In genomic region chr7:48140001-48140681, GRCh38 we compare ENCODE assay signal across 1 cellular context.
TF ChIP-seq lines count a peak whose summit lies in the region.

No MANE protein-coding gene starts in this region.

TF ChIP-seq in HepG2, 621 proteins besides CTCF, POLR2A, EP300 and RAD21 (continued from another document and continues in another):
- TF ChIP-seq, protein P1, sequence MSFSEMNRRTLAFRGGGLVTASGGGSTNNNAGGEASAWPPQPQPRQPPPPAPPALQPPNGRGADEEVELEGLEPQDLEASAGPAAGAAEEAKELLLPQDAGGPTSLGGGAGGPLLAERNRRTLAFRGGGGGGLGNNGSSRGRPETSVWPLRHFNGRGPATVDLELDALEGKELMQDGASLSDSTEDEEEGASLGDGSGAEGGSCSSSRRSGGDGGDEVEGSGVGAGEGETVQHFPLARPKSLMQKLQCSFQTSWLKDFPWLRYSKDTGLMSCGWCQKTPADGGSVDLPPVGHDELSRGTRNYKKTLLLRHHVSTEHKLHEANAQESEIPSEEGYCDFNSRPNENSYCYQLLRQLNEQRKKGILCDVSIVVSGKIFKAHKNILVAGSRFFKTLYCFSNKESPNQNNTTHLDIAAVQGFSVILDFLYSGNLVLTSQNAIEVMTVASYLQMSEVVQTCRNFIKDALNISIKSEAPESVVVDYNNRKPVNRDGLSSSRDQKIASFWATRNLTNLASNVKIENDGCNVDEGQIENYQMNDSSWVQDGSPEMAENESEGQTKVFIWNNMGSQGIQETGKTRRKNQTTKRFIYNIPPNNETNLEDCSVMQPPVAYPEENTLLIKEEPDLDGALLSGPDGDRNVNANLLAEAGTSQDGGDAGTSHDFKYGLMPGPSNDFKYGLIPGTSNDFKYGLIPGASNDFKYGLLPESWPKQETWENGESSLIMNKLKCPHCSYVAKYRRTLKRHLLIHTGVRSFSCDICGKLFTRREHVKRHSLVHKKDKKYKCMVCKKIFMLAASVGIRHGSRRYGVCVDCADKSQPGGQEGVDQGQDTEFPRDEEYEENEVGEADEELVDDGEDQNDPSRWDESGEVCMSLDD (CRISPR knock-in tag; IDR thresholded peaks at IDR 0.05; ENCODE audit: borderline replicate concordance), result no peak
- TF ChIP-seq BRF2 (CRISPR knock-in tag; IDR thresholded peaks at IDR 0.05) (peak; percentile 59; the same call in 1 of the 2 replicates), SRSF9 (IDR thresholded peaks at IDR 0.05; ENCODE audit: borderline replicate concordance, insufficient read depth, low read depth, low read length, poor library complexity, severe bottlenecking) (no peak), STAG1 (CRISPR knock-in tag; IDR thresholded peaks at IDR 0.05) (0 out of 2 replicates have a peak, but pooled peaks have one; percentile 22), TEAD3 (CRISPR knock-in tag; optimal IDR thresholded peaks at IDR 0.05; ENCODE audit: borderline replicate concordance) (peak; percentile 99), MTF2 (CRISPR knock-in tag; IDR thresholded peaks at IDR 0.05; ENCODE audit: borderline replicate concordance) (no peak), ZNF609 (CRISPR knock-in tag; IDR thresholded peaks at IDR 0.05; ENCODE audit: borderline replicate concordance) (peak; percentile 92), RXRA (CRISPR knock-in tag; IDR thresholded peaks at IDR 0.05) (no peak; the same call in none of the 2 replicates), BRCA1 (CRISPR knock-in tag; IDR thresholded peaks at IDR 0.05) (no peak), SMARCC2 (IDR thresholded peaks at IDR 0.05) (peak; percentile 77; the same call in 1 of the 2 replicates), ATF7 (IDR thresholded peaks at IDR 0.05) (peak; percentile 39; the same call in 1 of the 2 replicates), ATF7 (CRISPR knock-in tag; IDR thresholded peaks at IDR 0.05) (peak; percentile 26; the same call in 1 of the 2 replicates), BCLAF1 (IDR thresholded peaks at IDR 0.05) (no peak), SOX6 (IDR thresholded peaks at IDR 0.05) (no peak), SOX6 (CRISPR knock-in tag; IDR thresholded peaks at IDR 0.05) (peak; percentile 99), ZNF251 (CRISPR knock-in tag; IDR thresholded peaks at IDR 0.05) (no peak), ZNF383 (CRISPR knock-in tag; IDR thresholded peaks at IDR 0.05; ENCODE audit: borderline replicate concordance) (no peak), ZMYM3 (CRISPR knock-in tag; IDR thresholded peaks at IDR 0.05) (peak; percentile 81; the same call in 1 of the 2 replicates), SATB2 (CRISPR knock-in tag; IDR thresholded peaks at IDR 0.05) (0 out of 2 replicates have a peak, but pooled peaks have one; percentile 69), ZFYVE20 (CRISPR knock-in tag; IDR thresholded peaks at IDR 0.05; ENCODE audit: borderline replicate concordance, low read depth) (no peak), MXI1 (IDR thresholded peaks at IDR 0.05; ENCODE audit: borderline replicate concordance, low read depth, low read length) (0 out of 3 replicates have a peak, but pooled peaks have one; percentile 42), EED (CRISPR knock-in tag; IDR thresholded peaks at IDR 0.05) (no peak), KLF9 (CRISPR knock-in tag; IDR thresholded peaks at IDR 0.05; ENCODE audit: low read depth) (no peak), ZKSCAN8 (CRISPR knock-in tag; IDR thresholded peaks at IDR 0.05; ENCODE audit: borderline replicate concordance) (peak; percentile 89; the same call in 1 of the 2 replicates), ASH2L (IDR thresholded peaks at IDR 0.05; ENCODE audit: insufficient read length, low read depth, low read length) (peak; percentile 79), IRF2 (CRISPR knock-in tag; IDR thresholded peaks at IDR 0.05) (peak; percentile 87; the same call in 1 of the 2 replicates), ZNF205 (CRISPR knock-in tag; IDR thresholded peaks at IDR 0.05) (peak; percentile 94), BATF2 (CRISPR knock-in tag; IDR thresholded peaks at IDR 0.05) (0 out of 2 replicates have a peak, but pooled peaks have one; percentile 25), CHD4 (IDR thresholded peaks at IDR 0.05; ENCODE audit: borderline replicate concordance, low read length) (no peak), ZNF17 (CRISPR knock-in tag; IDR thresholded peaks at IDR 0.05) (no peak), PCBP1 (IDR thresholded peaks at IDR 0.05; ENCODE audit: borderline replicate concordance, low read depth, low read length) (no peak), ZBTB49 (CRISPR knock-in tag; IDR thresholded peaks at IDR 0.05; ENCODE audit: borderline replicate concordance) (no peak), MED13 (CRISPR knock-in tag; IDR thresholded peaks at IDR 0.05) (peak; percentile 44; the same call in 1 of the 2 replicates), ZNF224 (CRISPR knock-in tag; IDR thresholded peaks at IDR 0.05) (no peak), CHCHD3 (CRISPR knock-in tag; IDR thresholded peaks at IDR 0.05) (no peak), NR0B2 (CRISPR knock-in tag; IDR thresholded peaks at IDR 0.05) (no peak), EHMT2 (IDR thresholded peaks at IDR 0.05; ENCODE audit: borderline replicate concordance, low read depth, low read length) (peak; percentile 47; the same call in 1 of the 2 replicates), ZNF232 (CRISPR knock-in tag; IDR thresholded peaks at IDR 0.05; ENCODE audit: borderline replicate concordance) (no peak), NCOA1 (CRISPR knock-in tag; IDR thresholded peaks at IDR 0.05) (no peak), ZNF550 (CRISPR knock-in tag; IDR thresholded peaks at IDR 0.05; ENCODE audit: borderline replicate concordance) (no peak), NFATC3 (CRISPR knock-in tag; IDR thresholded peaks at IDR 0.05) (no peak), JUNB (CRISPR knock-in tag; IDR thresholded peaks at IDR 0.05; ENCODE audit: borderline replicate concordance) (no peak), THYN1 (CRISPR knock-in tag; IDR thresholded peaks at IDR 0.05; ENCODE audit: borderline replicate concordance, low read depth) (0 out of 2 replicates have a peak, but pooled peaks have one; percentile 8), TCF7 (IDR thresholded peaks at IDR 0.05; ENCODE audit: low read depth) (peak; percentile 56; the same call in 1 of the 2 replicates)
- TF ChIP-seq, protein P2, sequence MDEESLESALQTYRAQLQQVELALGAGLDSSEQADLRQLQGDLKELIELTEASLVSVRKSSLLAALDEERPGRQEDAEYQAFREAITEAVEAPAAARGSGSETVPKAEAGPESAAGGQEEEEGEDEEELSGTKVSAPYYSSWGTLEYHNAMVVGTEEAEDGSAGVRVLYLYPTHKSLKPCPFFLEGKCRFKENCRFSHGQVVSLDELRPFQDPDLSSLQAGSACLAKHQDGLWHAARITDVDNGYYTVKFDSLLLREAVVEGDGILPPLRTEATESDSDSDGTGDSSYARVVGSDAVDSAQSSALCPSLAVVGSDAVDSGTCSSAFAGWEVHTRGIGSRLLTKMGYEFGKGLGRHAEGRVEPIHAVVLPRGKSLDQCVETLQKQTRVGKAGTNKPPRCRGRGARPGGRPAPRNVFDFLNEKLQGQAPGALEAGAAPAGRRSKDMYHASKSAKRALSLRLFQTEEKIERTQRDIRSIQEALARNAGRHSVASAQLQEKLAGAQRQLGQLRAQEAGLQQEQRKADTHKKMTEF (CRISPR knock-in tag; IDR thresholded peaks at IDR 0.05), result peak; percentile 96
